Comparison of ENCODE assay signal across 10 cellular contexts in the genomic region with DNA sequence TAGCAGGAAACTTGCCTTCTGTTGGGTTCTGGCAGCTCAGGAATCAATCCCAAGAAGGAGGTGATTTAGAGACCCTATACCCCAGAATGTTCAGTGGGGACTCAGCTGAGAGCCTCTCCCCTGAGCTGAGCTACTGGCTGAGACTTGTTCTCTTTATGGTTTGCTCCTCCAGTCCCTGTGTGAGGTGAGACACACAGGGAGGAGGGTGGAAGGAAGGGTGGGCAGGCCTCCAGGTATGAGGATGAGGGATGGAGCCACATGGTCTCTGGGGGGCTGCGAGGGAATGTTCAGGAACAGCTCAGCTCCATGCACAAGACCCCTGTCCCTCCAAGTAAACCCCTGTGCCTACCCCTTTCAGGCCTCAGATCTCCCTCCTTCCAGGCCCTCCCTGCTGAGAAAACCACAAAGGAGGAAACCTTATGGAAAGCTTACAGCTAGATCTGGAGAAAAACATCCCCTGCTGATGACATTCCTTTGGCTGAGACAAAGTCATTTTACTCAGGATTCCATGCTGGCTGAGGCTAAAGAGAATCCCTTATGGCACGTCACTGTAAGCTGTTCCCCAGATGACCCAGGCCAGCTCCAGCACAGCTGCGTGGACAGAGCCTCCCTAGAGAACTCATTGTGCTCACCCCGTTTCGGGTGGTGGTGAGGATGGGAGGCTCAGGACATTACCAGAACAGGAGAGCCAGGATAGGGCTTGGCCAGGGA.
DNase-seq lines count a peak whose midpoint lies in the region; ATAC-seq and TF ChIP-seq lines count a peak whose summit lies in the region.
"Had no signal": no experiment of that assay in that cellular context is flagged by ENCODE, and none has a peak within 500 bp of the region (broad histone marks: within the 10 kb centered on the region; RNA-seq: fewer than 3 reads in every experiment).

No MANE protein-coding gene starts in this region.

- no peak for ATAC-seq in HG02884 (IDR thresholded peaks at IDR 0.05; ENCODE audit: unreplicated experiment)

- H3K9ac ChIP-seq in smooth muscle cell (ENCODE audit: low read depth): no peak overlapping the region

- peak overlapping the region; percentile 98 for H3K4me3 Mint-ChIP-seq in chondrocyte (ENCODE audit: unreplicated experiment)

- peaks cover 19% of the 10 kb centered on the region for H3F3A ChIP-seq in smooth muscle cell (ENCODE audit: low read depth)

- H2AFZ ChIP-seq in smooth muscle cell (ENCODE audit: low read depth): no peak overlapping the region

- WGBS in smooth muscle cell (ENCODE audit: low lambda C conversion rate): 19% methylated on average over 5 of the region's 5 CpGs

- no peaks in the 10 kb centered on the region for H3K9me3 Mint-ChIP-seq in chondrocyte (ENCODE audit: low read depth)

- peaks cover 13% of the 10 kb centered on the region for H3K36me3 Mint-ChIP-seq in chondrocyte (ENCODE audit: low read depth)

- CTCF ChIA-PET in HEK293 (lab: Yijun Ruan, JAX): interaction anchor here (0.7 to 3.6 kb wide), 5 partner anchors 17 to 179 kb away, joined by 3 to 17 read pairs (median 4); no protein-coding TSS in a partner anchor

- no peaks in the 10 kb centered on the region for H3K9me3 ChIP-seq in HEK293 (ENCODE audit: control insufficient read depth, insufficient read depth, low read depth, low read length)
- no peaks in the 10 kb centered on the region for H3K9me3 ChIP-seq in smooth muscle cell (replicated peaks; ENCODE audit: low read depth)

- POLR2A ChIA-PET in HEK293 (lab: Yijun Ruan, JAX): no interaction called here

- H3K27ac Mint-ChIP-seq in chondrocyte (ENCODE audit: unreplicated experiment): peak overlapping the region; percentile 98

- TF ChIP-seq CTCF in HEK293 (tag by site-specific recombination; IDR thresholded peaks at IDR 0.05): no peak
- no peak for TF ChIP-seq CTCF in chondrocyte (IDR thresholded peaks at IDR 0.05)
- TF ChIP-seq CTCF in smooth muscle cell (IDR thresholded peaks at IDR 0.05; ENCODE audit: borderline replicate concordance, insufficient read depth, poor library complexity, severe bottlenecking): no peak

- no peaks in the 10 kb centered on the region for H3K27me3 ChIP-seq in smooth muscle cell (ENCODE audit: low read depth)

- peaks cover 79% of the 10 kb centered on the region for H4K20me1 ChIP-seq in smooth muscle cell (ENCODE audit: low read depth)

- peaks cover 84% of the 10 kb centered on the region for H3K4me1 Mint-ChIP-seq in chondrocyte (ENCODE audit: low read depth)

- DNase-seq in chondrocyte (ENCODE audit: low spot score): no peak
- peak; percentile 72 for DNase-seq in islet precursor cell
- DNase-seq in smooth muscle cell (lab: John Stamatoyannopoulos, UW; ENCODE audit: unreplicated experiment): no peak
- no peak for DNase-seq in activated CD4-positive, CD25-positive, alpha-beta regulatory T cell (lab: John Stamatoyannopoulos, UW)
- DNase-seq in activated CD4-positive, alpha-beta T cell treated with anti-CD3 and anti-CD28 coated beads for 4 hours: no peak
- no peak for DNase-seq in DMS53 treated with DMSO at 0.1 percent for 48 hours (lab: John Stamatoyannopoulos, UW; ENCODE audit: unreplicated experiment)
- DNase-seq: NK-92 treated with Interleukin-12 subunit alpha and Interleukin-12 subunit beta, amount 100 ng/mL, for 24 hours; stimulated activated CD8-positive, alpha-beta memory T cell treated with anti-CD3 and anti-CD28 coated beads, Interleukin-4, amount 100 ng/mL, for 48 hours had no signal

- no peak overlapping the region for H3K27ac ChIP-seq in HEK293 (ENCODE audit: extremely low read depth, low read depth, low read length)
- H3K27ac ChIP-seq in smooth muscle cell (ENCODE audit: low read depth): peak overlapping the region; percentile 55

- H3K36me3 ChIP-seq in HEK293 (ENCODE audit: control insufficient read depth in 2 of 2, insufficient read depth in 1 of 2, low read length in 2 of 2) (no peaks in the 10 kb centered on the region), smooth muscle cell (ENCODE audit: low read depth) (no peaks in the 10 kb centered on the region)

- H3K4me1 ChIP-seq in HEK293 (ENCODE audit: control insufficient read depth, insufficient read depth, low read length) (peaks cover 3% of the 10 kb centered on the region; the same call in 1 of the 2 replicates), smooth muscle cell (ENCODE audit: low read depth) (peaks cover 59% of the 10 kb centered on the region)

- no peaks in the 10 kb centered on the region for H3K27me3 Mint-ChIP-seq in chondrocyte (ENCODE audit: low read depth)

- H3K4me3 ChIP-seq in HEK293 (ENCODE audit: low read depth, low read length): no peak overlapping the region
- H3K4me3 ChIP-seq in smooth muscle cell: no peak overlapping the region

- H3K79me2 ChIP-seq in smooth muscle cell (ENCODE audit: low read depth): peaks cover 80% of the 10 kb centered on the region

- peak overlapping the region; percentile 93 for H3K4me2 ChIP-seq in smooth muscle cell

TF ChIP-seq in HEK293, 187 proteins besides CTCF, POLR2A, EP300 and RAD21:
- TF ChIP-seq ZNF274 (IDR thresholded peaks at IDR 0.05; ENCODE audit: low read length): no peak
- no peak for TF ChIP-seq ZNF274 (tag by site-specific recombination; IDR thresholded peaks at IDR 0.05; ENCODE audit: borderline replicate concordance)
- TF ChIP-seq ZNF600 (tag by site-specific recombination; IDR thresholded peaks at IDR 0.05): peak; percentile 57
- TF ChIP-seq ZNF23 (tag by site-specific recombination; IDR thresholded peaks at IDR 0.05; ENCODE audit: borderline replicate concordance): no peak
- no peak for TF ChIP-seq SCRT2 (tag by site-specific recombination; IDR thresholded peaks at IDR 0.05)
- TF ChIP-seq ZSCAN16 (tag by site-specific recombination; IDR thresholded peaks at IDR 0.05): peak; percentile 88
- TF ChIP-seq, protein P1, sequence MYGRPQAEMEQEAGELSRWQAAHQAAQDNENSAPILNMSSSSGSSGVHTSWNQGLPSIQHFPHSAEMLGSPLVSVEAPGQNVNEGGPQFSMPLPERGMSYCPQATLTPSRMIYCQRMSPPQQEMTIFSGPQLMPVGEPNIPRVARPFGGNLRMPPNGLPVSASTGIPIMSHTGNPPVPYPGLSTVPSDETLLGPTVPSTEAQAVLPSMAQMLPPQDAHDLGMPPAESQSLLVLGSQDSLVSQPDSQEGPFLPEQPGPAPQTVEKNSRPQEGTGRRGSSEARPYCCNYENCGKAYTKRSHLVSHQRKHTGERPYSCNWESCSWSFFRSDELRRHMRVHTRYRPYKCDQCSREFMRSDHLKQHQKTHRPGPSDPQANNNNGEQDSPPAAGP (tag by site-specific recombination; IDR thresholded peaks at IDR 0.05): 0 out of 2 replicates have a peak, but pooled peaks have one; percentile 39
- TF ChIP-seq GLIS1 (tag by site-specific recombination; IDR thresholded peaks at IDR 0.05): peak; percentile 82
- no peak for TF ChIP-seq ZBTB17 (tag by site-specific recombination; IDR thresholded peaks at IDR 0.05)
- 0 out of 2 replicates have a peak, but pooled peaks have one; percentile 21 for TF ChIP-seq WT1 (tag by site-specific recombination; IDR thresholded peaks at IDR 0.05)
- no peak for TF ChIP-seq ZNF362 (tag by site-specific recombination; IDR thresholded peaks at IDR 0.05)
- TF ChIP-seq GFI1B (tag by site-specific recombination; IDR thresholded peaks at IDR 0.05): no peak
- peak; percentile 87 for TF ChIP-seq ZIC2 (tag by site-specific recombination; IDR thresholded peaks at IDR 0.05)
